Comparison of ENCODE assay signal across 20 cellular contexts in genomic region chr10:95416270-95416669, GRCh38.
DNase-seq lines count a peak whose midpoint lies in the region; ATAC-seq, FAIRE-seq and TF ChIP-seq lines count a peak whose summit lies in the region.
"Had no signal": no experiment of that assay in that cellular context is flagged by ENCODE, and none has a peak within 500 bp of the region (broad histone marks: within the 10 kb centered on the region; RNA-seq: fewer than 3 reads in every experiment).

No MANE protein-coding gene starts in this region.

- H3K9me3 Mint-ChIP-seq in glutamatergic neuron (ENCODE audit: unreplicated experiment), result peaks cover 7% of the 10 kb centered on the region
- H3K9me3 Mint-ChIP-seq in activated CD4-positive, alpha-beta T cell treated with anti-CD3 and anti-CD28 coated beads for 36 hours (ENCODE audit: low read depth), result no peaks in the 10 kb centered on the region
- H3K9me3 Mint-ChIP-seq in activated T-helper 1 cell treated with anti-CD3 and anti-CD28 coated beads, Interleukin-12 subunit alpha, Interleukin-12 subunit beta, Interleukin-2, Interleukin-4 antibody, amounts not matched to agents 30 ng/mL and 10 ng/mL and 1 ng/mL, durations not matched to agents 14 hours and 24 hours and 36 hours, result no peaks in the 10 kb centered on the region
- H3K9me3 Mint-ChIP-seq: activated naive CD8-positive, alpha-beta T cell treated with anti-CD3 and anti-CD28 coated beads, Interleukin-2, amount 10 ng/mL, durations not matched to agents 7 days and 5 days; activated T-helper 2 cell treated with anti-CD3 and anti-CD28 coated beads, Interferon-gamma antibody, Interleukin-2, Interleukin-4, amounts not matched to agents 10 μg/mL and 5 μg/mL and 100 μg/mL, durations not matched to agents 14 hours and 24 hours and 36 hours; mesothelial cell of epicardium had no signal

- in situ Hi-C loops in HepG2 (cut with HindIII; ENCODE audit: extremely low pct_ligation_motif_present, low pct_unique_long_range_greater_than_20kb), result loop anchor here (25.0 kb wide), 1 partner anchor 446 kb away; no protein-coding TSS in a partner anchor

- TF ChIP-seq RAD21 in liver (IDR thresholded peaks at IDR 0.05), result no peak
- no peak for TF ChIP-seq RAD21 in HepG2 (CRISPR knock-in tag; IDR thresholded peaks at IDR 0.05)

- ATAC-seq in HepG2 (no peak), GM21723 (IDR thresholded peaks at IDR 0.05; ENCODE audit: unreplicated experiment) (no peak)
- ATAC-seq in activated CD4-positive, alpha-beta T cell treated with anti-CD3 and anti-CD28 coated beads for 36 hours, result no peak
- ATAC-seq: foreskin keratinocyte, K562 had no signal

- no peak for TF ChIP-seq POLR2A in HepG2 (IDR thresholded peaks at IDR 0.05; ENCODE audit: insufficient read depth in 1 of 2, low read depth in 2 of 2, low read length in 2 of 2)
- TF ChIP-seq POLR2A in sigmoid colon (IDR thresholded peaks at IDR 0.05), result no peak

- WGBS in liver, result 71% methylated on average over 4 of the region's 4 CpGs
- WGBS in HepG2 (ENCODE audit: low lambda C conversion rate), result 84% methylated on average over 4 of the region's 4 CpGs
- 78% methylated on average over 4 of the region's 4 CpGs for WGBS in sigmoid colon, 2 donors

- H3K27me3 ChIP-seq in liver (ENCODE audit: control insufficient read depth in 4 of 4, insufficient read depth in 4 of 4, low read length in 3 of 4) (no peaks in the 10 kb centered on the region), HepG2 (ENCODE audit: control insufficient read depth in 1 of 2, insufficient read depth in 2 of 2, low read length in 2 of 2) (no peaks in the 10 kb centered on the region), sigmoid colon (no peaks in the 10 kb centered on the region)

- no peak overlapping the region for H3K4me2 ChIP-seq in HepG2 (ENCODE audit: low read depth, low read length)

- H3K27me3 Mint-ChIP-seq in glutamatergic neuron (ENCODE audit: unreplicated experiment), result peaks cover 5% of the 10 kb centered on the region
- peaks cover 1% of the 10 kb centered on the region for H3K27me3 Mint-ChIP-seq in activated CD4-positive, alpha-beta T cell treated with anti-CD3 and anti-CD28 coated beads for 36 hours
- H3K27me3 Mint-ChIP-seq in activated T-helper 1 cell treated with anti-CD3 and anti-CD28 coated beads, Interleukin-12 subunit alpha, Interleukin-12 subunit beta, Interleukin-2, Interleukin-4 antibody, amounts not matched to agents 30 ng/mL and 10 ng/mL and 1 ng/mL, durations not matched to agents 14 hours and 24 hours and 36 hours (ENCODE audit: insufficient read depth), result peaks cover 11% of the 10 kb centered on the region
- H3K27me3 Mint-ChIP-seq: activated naive CD8-positive, alpha-beta T cell treated with anti-CD3 and anti-CD28 coated beads, Interleukin-2, amount 10 ng/mL, durations not matched to agents 7 days and 5 days had no signal

- H3K4me3 ChIP-seq in liver (ENCODE audit: low read depth in 1 of 3, low read length in 3 of 3) (no peak overlapping the region), HepG2 (replicated peaks in 1 of 3; ENCODE audit: insufficient read depth in 1 of 3, low read depth in 2 of 3, low read length in 3 of 3) (no peak overlapping the region), sigmoid colon (peak overlapping the region in 3 of 4 donors; percentile 10 to 32 (median 30))
- H3K4me3 ChIP-seq: K562 had no signal

- H2AFZ ChIP-seq in HepG2 (ENCODE audit: low read length), result no peak overlapping the region

- BruUV-seq in HepG2 (replicated peaks; lab: Mats Ljungman, UMichigan), result no TSS peak

- peaks cover 31% of the 10 kb centered on the region for H3K4me1 Mint-ChIP-seq in glutamatergic neuron (ENCODE audit: low read depth, unreplicated experiment)
- H3K4me1 Mint-ChIP-seq in activated CD4-positive, alpha-beta T cell treated with anti-CD3 and anti-CD28 coated beads for 36 hours, result no peaks in the 10 kb centered on the region
- H3K4me1 Mint-ChIP-seq in activated T-helper 1 cell treated with anti-CD3 and anti-CD28 coated beads, Interleukin-12 subunit alpha, Interleukin-12 subunit beta, Interleukin-2, Interleukin-4 antibody, amounts not matched to agents 30 ng/mL and 10 ng/mL and 1 ng/mL, durations not matched to agents 14 hours and 24 hours and 36 hours (ENCODE audit: low read depth), result no peaks in the 10 kb centered on the region
- H3K4me1 Mint-ChIP-seq: activated naive CD8-positive, alpha-beta T cell treated with anti-CD3 and anti-CD28 coated beads, Interleukin-2, amount 10 ng/mL, durations not matched to agents 7 days and 5 days; mesothelial cell of epicardium had no signal

- H3K9me3 ChIP-seq in liver (ENCODE audit: control insufficient read depth in 4 of 4, low read length in 3 of 4) (no peaks in the 10 kb centered on the region), HepG2 (ENCODE audit: low read length) (no peaks in the 10 kb centered on the region), sigmoid colon (no peaks in the 10 kb centered on the region)

- no peak for TF ChIP-seq EP300 in HepG2 (IDR thresholded peaks at IDR 0.05; ENCODE audit: low read depth in 2 of 2, low read length in 2 of 2)
- no peak for TF ChIP-seq EP300 in HepG2 (CRISPR knock-in tag; IDR thresholded peaks at IDR 0.05; ENCODE audit: borderline replicate concordance)
- TF ChIP-seq EP300 in sigmoid colon (IDR thresholded peaks at IDR 0.05), result no peak

- no peaks in the 10 kb centered on the region for H3K36me3 Mint-ChIP-seq in glutamatergic neuron (ENCODE audit: unreplicated experiment)
- H3K36me3 Mint-ChIP-seq in activated CD4-positive, alpha-beta T cell treated with anti-CD3 and anti-CD28 coated beads for 36 hours (ENCODE audit: low read depth), result no peaks in the 10 kb centered on the region
- no peaks in the 10 kb centered on the region for H3K36me3 Mint-ChIP-seq in activated T-helper 1 cell treated with anti-CD3 and anti-CD28 coated beads, Interleukin-12 subunit alpha, Interleukin-12 subunit beta, Interleukin-2, Interleukin-4 antibody, amounts not matched to agents 30 ng/mL and 10 ng/mL and 1 ng/mL, durations not matched to agents 14 hours and 24 hours and 36 hours (ENCODE audit: low read depth)
- H3K36me3 Mint-ChIP-seq: activated naive CD8-positive, alpha-beta T cell treated with anti-CD3 and anti-CD28 coated beads, Interleukin-2, amount 10 ng/mL, durations not matched to agents 7 days and 5 days; mesothelial cell of epicardium had no signal

- no peak overlapping the region for H3K9ac ChIP-seq in liver (ENCODE audit: low read depth in 1 of 2, low read length in 2 of 2)
- no peak overlapping the region for H3K9ac ChIP-seq in HepG2 (ENCODE audit: insufficient read depth, low read depth, low read length)

- DNase-seq in HepG2 (ENCODE audit: low spot score), result no peak
- DNase-seq in glutamatergic neuron, result no peak
- DNase-seq in sigmoid colon, result no peak
- DNase-seq in HuH-7 (ENCODE audit: low spot score), result no peak
- DNase-seq in activated CD4-positive, alpha-beta T cell treated with anti-CD3 and anti-CD28 coated beads for 36 hours, result no peak
- no peak for DNase-seq in activated T-helper 1 cell treated with anti-CD3 and anti-CD28 coated beads, Interleukin-12 subunit alpha, Interleukin-12 subunit beta, Interleukin-2, Interleukin-4 antibody, amounts not matched to agents 30 ng/mL and 10 ng/mL and 1 ng/mL, durations not matched to agents 14 hours and 24 hours and 36 hours (ENCODE audit: low spot score)
- DNase-seq: activated CD4-positive, alpha-beta T cell treated with anti-CD3 and anti-CD28 coated beads for 48 hours; activated naive CD8-positive, alpha-beta T cell treated with anti-CD3 and anti-CD28 coated beads, Interleukin-2, amount 10 ng/mL, durations not matched to agents 7 days and 5 days; Calu3; foreskin keratinocyte; NCI-H146; OCI-M1; SHP77 treated with DMSO at 0.1 percent for 48 hours; T-helper 1 cell had no signal

- peak overlapping the region; percentile 77 for H3K27ac Mint-ChIP-seq in glutamatergic neuron (ENCODE audit: unreplicated experiment)
- H3K27ac Mint-ChIP-seq in activated CD4-positive, alpha-beta T cell treated with anti-CD3 and anti-CD28 coated beads for 36 hours, result no peak overlapping the region
- no peak overlapping the region for H3K27ac Mint-ChIP-seq in activated T-helper 1 cell treated with anti-CD3 and anti-CD28 coated beads, Interleukin-12 subunit alpha, Interleukin-12 subunit beta, Interleukin-2, Interleukin-4 antibody, amounts not matched to agents 30 ng/mL and 10 ng/mL and 1 ng/mL, durations not matched to agents 14 hours and 24 hours and 36 hours
- H3K27ac Mint-ChIP-seq: activated naive CD8-positive, alpha-beta T cell treated with anti-CD3 and anti-CD28 coated beads, Interleukin-2, amount 10 ng/mL, durations not matched to agents 7 days and 5 days; activated T-helper 2 cell treated with anti-CD3 and anti-CD28 coated beads, Interferon-gamma antibody, Interleukin-2, Interleukin-4, amounts not matched to agents 10 μg/mL and 5 μg/mL and 100 μg/mL, durations not matched to agents 14 hours and 24 hours and 36 hours; mesothelial cell of epicardium had no signal

- H3K27ac ChIP-seq in liver (ENCODE audit: low read depth in 1 of 2, low read length in 2 of 2) (peak overlapping the region; percentile 19 to 39), HepG2 (ENCODE audit: extremely low read length, insufficient read depth, low read length) (no peak overlapping the region), sigmoid colon (peak overlapping the region; percentile 77 to 98 (median 90))
- H3K27ac ChIP-seq: foreskin keratinocyte had no signal

- H3K4me3 Mint-ChIP-seq in glutamatergic neuron (ENCODE audit: unreplicated experiment), result peak overlapping the region; percentile 50
- no peak overlapping the region for H3K4me3 Mint-ChIP-seq in activated CD4-positive, alpha-beta T cell treated with anti-CD3 and anti-CD28 coated beads for 36 hours
- no peak overlapping the region for H3K4me3 Mint-ChIP-seq in activated T-helper 1 cell treated with anti-CD3 and anti-CD28 coated beads, Interleukin-12 subunit alpha, Interleukin-12 subunit beta, Interleukin-2, Interleukin-4 antibody, amounts not matched to agents 30 ng/mL and 10 ng/mL and 1 ng/mL, durations not matched to agents 14 hours and 24 hours and 36 hours
- H3K4me3 Mint-ChIP-seq: activated naive CD8-positive, alpha-beta T cell treated with anti-CD3 and anti-CD28 coated beads, Interleukin-2, amount 10 ng/mL, durations not matched to agents 7 days and 5 days; mesothelial cell of epicardium had no signal

- FAIRE-seq in HepG2 (lab: Jason Lieb, UNC), result no peak
- FAIRE-seq: K562, keratinocyte had no signal

- H3K36me3 ChIP-seq in liver (ENCODE audit: control insufficient read depth in 4 of 4, insufficient read depth in 3 of 4, low read depth in 1 of 4, low read length in 3 of 4) (peaks cover 2 to 42% (median 27%) of the 10 kb centered on the region in 4 donors), HepG2 (replicated peaks in 1 of 2; ENCODE audit: control insufficient read depth in 1 of 2, insufficient read depth in 2 of 2, low read length in 2 of 2) (peaks cover 18 to 52% of the 10 kb centered on the region in 2 experiments), sigmoid colon (peaks cover 0 to 59% (median 17%) of the 10 kb centered on the region in 4 donors)

- intact Hi-C loops in HepG2 (cut with micrococcal nuclease; ENCODE audit: unreplicated experiment) (no loop called here), sigmoid colon (cut with DNase I) (no loop called here)
- intact Hi-C loops in activated CD4-positive, alpha-beta T cell treated with anti-CD3 and anti-CD28 coated beads for 36 hours (cut with DNase I, micrococcal nuclease), result no loop called here
- intact Hi-C loops in activated T-helper 1 cell treated with anti-CD3 and anti-CD28 coated beads, Interleukin-12 subunit alpha, Interleukin-12 subunit beta, Interleukin-2, Interleukin-4 antibody, amounts not matched to agents 30 ng/mL and 10 ng/mL and 1 ng/mL, durations not matched to agents 14 hours and 24 hours and 36 hours (cut with micrococcal nuclease), result no loop called here

- no peak for TF ChIP-seq CTCF in liver (IDR thresholded peaks at IDR 0.05; ENCODE audit: low read depth, low read length, missing input control)
- TF ChIP-seq CTCF in HepG2 (CRISPR knock-in tag; IDR thresholded peaks at IDR 0.05), result no peak
- no peak for TF ChIP-seq CTCF in glutamatergic neuron (IDR thresholded peaks at IDR 0.05; ENCODE audit: partially characterized antibody, unreplicated experiment)
- TF ChIP-seq CTCF in sigmoid colon (IDR thresholded peaks at IDR 0.05), result no peak

- CTCF ChIA-PET in HepG2 (lab: Yijun Ruan, JAX; ENCODE audit: low intra/inter-chr PET ratio, low total read pairs), result no interaction called here
- CTCF ChIA-PET in activated CD4-positive, alpha-beta T cell treated with anti-CD3 and anti-CD28 coated beads for 36 hours (lab: Charles Lee), result interaction anchor here (1.1 kb wide), 1 partner anchor 30 kb away, joined by 3 read pairs; no protein-coding TSS in a partner anchor

- no peaks in the 10 kb centered on the region for H4K20me1 ChIP-seq in HepG2 (ENCODE audit: insufficient read depth, low read length)

- POLR2A ChIA-PET in HepG2 (lab: Yijun Ruan, JAX), result no interaction called here
- POLR2A ChIA-PET in activated CD4-positive, alpha-beta T cell treated with anti-CD3 and anti-CD28 coated beads for 36 hours (lab: Charles Lee), result no interaction called here

- H3K4me1 ChIP-seq in liver (ENCODE audit: control insufficient read depth in 4 of 4, insufficient read depth in 4 of 4, low read length in 3 of 4), result peaks cover 0 to 5% (median 0%) of the 10 kb centered on the region in 4 donors
- no peaks in the 10 kb centered on the region for H3K4me1 ChIP-seq in HepG2 (ENCODE audit: insufficient read depth, low read length)
- peaks cover 0 to 98% (median 90%) of the 10 kb centered on the region in 4 donors for H3K4me1 ChIP-seq in sigmoid colon
- H3K4me1 ChIP-seq: foreskin keratinocyte had no signal

- no peaks in the 10 kb centered on the region for H3K79me2 ChIP-seq in HepG2 (ENCODE audit: insufficient read depth, low read length)

Comparison
In these comparisons a context has a peak if more than half of its experiments do, and no peak if none do; other contexts are left out.
1. H3K4me3 ChIP-seq: peak in sigmoid colon (3 of 4); none in liver (0 of 3) and HepG2 (0 of 3).